In genomic region chr3:42755681-42756578, GRCh38 we compare ENCODE assay signal across 7 cellular contexts. TPM values are rescaled to one million over a fixed set of nuclear protein-coding genes. Genes with fewer than 3 reads are reported as not detected.
DNase-seq lines count a peak whose midpoint lies in the region; ATAC-seq and TF ChIP-seq lines count a peak whose summit lies in the region.

No MANE protein-coding gene starts in this region.

- no peak overlapping the region for H2AFZ ChIP-seq in Karpas-422 (ENCODE audit: low read length)

- H4K20me1 ChIP-seq in Karpas-422 (ENCODE audit: insufficient read depth, low read depth, low read length): no peaks in the 10 kb centered on the region

- TF ChIP-seq POLR2A in adrenal gland (IDR thresholded peaks at IDR 0.05) (no peak), sigmoid colon (IDR thresholded peaks at IDR 0.05) (no peak)

- no peak overlapping the region for H3K4me3 Mint-ChIP-seq in activated T-cell treated with anti-CD3 and anti-CD28 coated beads, Interleukin-2, amount 50 U/mL, for 4 hours

- H3K79me2 ChIP-seq in Karpas-422 (ENCODE audit: low read length): no peaks in the 10 kb centered on the region

- H3K27ac ChIP-seq in Karpas-422 (ENCODE audit: low read length): no peak overlapping the region
- H3K27ac ChIP-seq in adrenal gland: no peak overlapping the region
- H3K27ac ChIP-seq in left lung: no peak overlapping the region
- H3K27ac ChIP-seq in sigmoid colon: no peak overlapping the region

- H3K27me3 ChIP-seq in Karpas-422 (ENCODE audit: low read length) (no peaks in the 10 kb centered on the region), adrenal gland (no peaks in the 10 kb centered on the region), left lung (no peaks in the 10 kb centered on the region), sigmoid colon (no peaks in the 10 kb centered on the region)

- H3K4me1 ChIP-seq in Karpas-422 (ENCODE audit: low read length) (no peaks in the 10 kb centered on the region), adrenal gland (replicated peaks in 1 of 2) (no peaks in the 10 kb centered on the region), left lung (peaks cover 0 to 3% of the 10 kb centered on the region in 2 donors), sigmoid colon (peaks cover 0 to 19% (median 8%) of the 10 kb centered on the region in 4 donors)

- H3K4me3 ChIP-seq in Karpas-422 (ENCODE audit: low read length) (no peak overlapping the region), adrenal gland (no peak overlapping the region), left lung (no peak overlapping the region), sigmoid colon (no peak overlapping the region)

- no peak overlapping the region for H3K4me2 ChIP-seq in Karpas-422 (ENCODE audit: low read depth, low read length, poor library complexity, severe bottlenecking)

- H3K9me3 ChIP-seq in Karpas-422 (ENCODE audit: low read length) (no peaks in the 10 kb centered on the region), adrenal gland (replicated peaks in 1 of 3) (no peaks in the 10 kb centered on the region), left lung (no peaks in the 10 kb centered on the region), sigmoid colon (no peaks in the 10 kb centered on the region)

- WGBS in adrenal gland, 4 donors: 78 to 90% (median 85%) methylated on average over 5 of the region's 5 CpGs
- 56 to 79% methylated on average over 5 of the region's 5 CpGs for WGBS in sigmoid colon, 2 donors

- H3K9ac ChIP-seq in Karpas-422 (ENCODE audit: low read length): no peak overlapping the region

- H3K36me3 ChIP-seq in Karpas-422 (ENCODE audit: insufficient read depth, low read length) (no peaks in the 10 kb centered on the region), adrenal gland (replicated peaks in 1 of 2) (no peaks in the 10 kb centered on the region), left lung (no peaks in the 10 kb centered on the region), sigmoid colon (no peaks in the 10 kb centered on the region)

- TF ChIP-seq CTCF in adrenal gland (IDR thresholded peaks at IDR 0.05) (peak in 4 of 6 experiments; percentile 7 to 14 (median 10)), left lung (IDR thresholded peaks at IDR 0.05) (peak in 1 of 2 donors; percentile 20), sigmoid colon (IDR thresholded peaks at IDR 0.05) (peak in 2 of 4 experiments; percentile 49 to 54)

- H3K9me3 Mint-ChIP-seq in activated T-cell treated with anti-CD3 and anti-CD28 coated beads, Interleukin-2, amount 50 U/mL, for 4 hours: no peaks in the 10 kb centered on the region

- no peaks in the 10 kb centered on the region for H3K9me2 ChIP-seq in Karpas-422 (replicated peaks; ENCODE audit: insufficient read depth, low read length)

- DNase-seq in ELR (ENCODE audit: low read depth): peak; percentile 49
- peak; percentile 70 for DNase-seq in Karpas-422
- DNase-seq in adrenal gland: peak in 3 of 7 donors; percentile 1 to 48 (median 19)
- DNase-seq in left lung: peak in 1 of 2 donors; percentile 28
- DNase-seq in sigmoid colon: no peak
- no peak for DNase-seq in activated T-cell treated with anti-CD3 and anti-CD28 coated beads, Interleukin-2, amount 50 U/mL, for 4 hours

- H3K4me1 Mint-ChIP-seq in activated T-cell treated with anti-CD3 and anti-CD28 coated beads, Interleukin-2, amount 50 U/mL, for 4 hours (ENCODE audit: low read depth): no peaks in the 10 kb centered on the region

- intact Hi-C loops in adrenal gland (cut with DNase I) (no loop called here), left lung (cut with DNase I) (no loop called here), sigmoid colon (cut with DNase I) (no loop called here)

- TF ChIP-seq EP300 in sigmoid colon (IDR thresholded peaks at IDR 0.05): no peak

- ATAC-seq in left lung: peak; percentile 32
- no peak for ATAC-seq in GM18519 (IDR thresholded peaks at IDR 0.05; ENCODE audit: low FRiP score, unreplicated experiment)
- ATAC-seq in activated T-cell treated with anti-CD3 and anti-CD28 coated beads, Interleukin-2, amount 50 U/mL, for 4 hours: no peak

- no peaks in the 10 kb centered on the region for H3K36me3 Mint-ChIP-seq in activated T-cell treated with anti-CD3 and anti-CD28 coated beads, Interleukin-2, amount 50 U/mL, for 4 hours (ENCODE audit: insufficient read depth)

- no peaks in the 10 kb centered on the region for H3K27me3 Mint-ChIP-seq in activated T-cell treated with anti-CD3 and anti-CD28 coated beads, Interleukin-2, amount 50 U/mL, for 4 hours (ENCODE audit: low read depth)

RNA-seq across cellular contexts. Expression of gene CCDC13, which starts 17.1 kb away (rescaled TPM):
- total RNA-seq in Karpas-422 (2014; rRNA removed; shearing (Covaris generic); ENCODE audit: low replicate concordance): 1.9 and 4.2 TPM in 2 replicates
- 1 to 10 TPM in 2 of 8 donors, under 1 TPM in 4, not detected in 2; 0.35 to 1.3 (median 0.68) TPM for total RNA-seq in adrenal gland
- polyA plus RNA-seq in adrenal gland: 1 to 10 TPM in 2 of 3 donors, under 1 TPM in 1; 0.88 to 2.1 (median 1.5) TPM
- total RNA-seq in left lung: 1 to 10 TPM in 1 of 2 donors, under 1 TPM in 1; 0.90 to 2.9 TPM
- 1 to 10 TPM in 3 of 4 donors, not detected in 1; 1.3 to 3.9 (median 1.8) TPM for total RNA-seq in sigmoid colon
- under 1 TPM; 0.60 to 0.85 (median 0.69) TPM for polyA plus RNA-seq in sigmoid colon
- under 1 TPM; 0.29 to 0.73 (median 0.35) TPM for total RNA-seq in activated T-cell treated with anti-CD3 and anti-CD28 coated beads, Interleukin-2, amount 50 U/mL, for 4 hours

RNA-seq across cellular contexts. Expression of gene HIGD1A, which starts 48.4 kb away (rescaled TPM):
- 103 and 207 TPM in 2 replicates for total RNA-seq in Karpas-422 (2014; rRNA removed; shearing (Covaris generic); ENCODE audit: low replicate concordance)
- total RNA-seq in adrenal gland (100 to 1,000 TPM in 6 of 8 donors, 10 to 100 TPM in 2; 62.4 to 238 (median 116) TPM), left lung (10 to 100 TPM; 81.3 to 95.2 TPM), sigmoid colon (100 to 1,000 TPM; 127 to 272 (median 176) TPM)
- polyA plus RNA-seq in adrenal gland (100 to 1,000 TPM in 2 of 3 donors, 10 to 100 TPM in 1; 71.7 to 324 (median 121) TPM), sigmoid colon (1,000 to 10,000 TPM in 1 of 3 donors, 100 to 1,000 TPM in 2; 314 to 1,597 (median 947) TPM)
- 10 to 100 TPM; 75.5 to 88.7 (median 83.0) TPM for total RNA-seq in activated T-cell treated with anti-CD3 and anti-CD28 coated beads, Interleukin-2, amount 50 U/mL, for 4 hours

RNA-seq across cellular contexts. Expression of gene ACKR2, which starts 53.3 kb away (rescaled TPM):
- total RNA-seq in Karpas-422 (2014; rRNA removed; shearing (Covaris generic); ENCODE audit: low replicate concordance): 0.43 and 1.9 TPM in 2 replicates
- total RNA-seq in adrenal gland (10 to 100 TPM in 1 of 8 donors, 1 to 10 TPM in 7; 2.6 to 19.9 (median 4.4) TPM), left lung (1 to 10 TPM; 2.5 to 7.9 TPM), sigmoid colon (1 to 10 TPM; 1.5 to 8.6 (median 4.0) TPM)
- polyA plus RNA-seq in adrenal gland (1 to 10 TPM; 1.1 to 2.0 (median 1.7) TPM), sigmoid colon (1 to 10 TPM; 1.2 to 3.3 (median 1.2) TPM)
- total RNA-seq in activated T-cell treated with anti-CD3 and anti-CD28 coated beads, Interleukin-2, amount 50 U/mL, for 4 hours: under 1 TPM; 0.13 to 0.56 (median 0.14) TPM

RNA-seq across cellular contexts. Expression of gene HHATL, which starts 53.3 kb away (rescaled TPM):
- not detected in 2 replicates for total RNA-seq in Karpas-422 (2014; rRNA removed; shearing (Covaris generic); ENCODE audit: low replicate concordance)
- total RNA-seq in adrenal gland (1 to 10 TPM in 2 of 8 donors, under 1 TPM in 5, not detected in 1; 0.18 to 4.5 (median 0.71) TPM), left lung (1 to 10 TPM in 1 of 2 donors, under 1 TPM in 1; 0.29 to 1.0 TPM), sigmoid colon (not detected)
- polyA plus RNA-seq in adrenal gland (1 to 10 TPM in 1 of 3 donors, under 1 TPM in 1, not detected in 1; 0.94 to 3.0 TPM), sigmoid colon (1 to 10 TPM in 1 of 3 donors, under 1 TPM in 1, not detected in 1; 0.31 to 1.4 TPM)
- not detected for total RNA-seq in activated T-cell treated with anti-CD3 and anti-CD28 coated beads, Interleukin-2, amount 50 U/mL, for 4 hours

Comparison
In these comparisons a context has a peak if more than half of its experiments do, and no peak if none do; other contexts are left out.
1. DNase-seq: peak in ELR (single experiment) and Karpas-422 (single experiment); none in sigmoid colon (single experiment) and activated T-cell treated with anti-CD3 and anti-CD28 coated beads, Interleukin-2, amount 50 U/mL, for 4 hours (single experiment).